ENCODE assay signal across 8 cellular contexts in genomic region chr17:44708401-44709263, GRCh38. TPM values are rescaled to one million over a fixed set of nuclear protein-coding genes. Genes with fewer than 3 reads are reported as not detected.
A peak's percentile ranks its signal among the peaks of the same experiment; 100 is the strongest.
DNase-seq lines count a peak whose midpoint lies in the region; ATAC-seq, FAIRE-seq and TF ChIP-seq lines count a peak whose summit lies in the region.

A gene with protein sequence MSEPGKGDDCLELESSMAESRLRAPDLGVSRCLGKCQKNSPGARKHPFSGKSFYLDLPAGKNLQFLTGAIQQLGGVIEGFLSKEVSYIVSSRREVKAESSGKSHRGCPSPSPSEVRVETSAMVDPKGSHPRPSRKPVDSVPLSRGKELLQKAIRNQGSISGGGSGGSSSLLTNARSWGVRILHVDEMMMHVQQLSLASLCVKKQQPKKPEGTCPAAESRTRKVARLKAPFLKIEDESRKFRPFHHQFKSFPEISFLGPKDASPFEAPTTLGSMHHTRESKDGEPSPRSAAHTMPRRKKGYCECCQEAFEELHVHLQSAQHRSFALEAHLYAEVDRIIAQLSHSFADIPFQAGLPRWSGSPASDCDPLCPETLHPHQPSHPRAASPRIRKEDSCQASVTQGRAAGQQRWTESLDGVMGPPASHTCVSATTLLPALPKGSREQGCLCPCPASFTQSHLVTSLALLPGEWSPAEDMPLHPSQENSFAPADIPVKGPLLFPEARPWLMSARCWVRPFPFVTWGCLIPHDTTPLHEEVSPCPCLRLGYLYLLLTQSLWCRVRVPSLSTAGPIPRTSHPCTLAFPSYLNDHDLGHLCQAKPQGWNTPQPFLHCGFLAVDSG (plus strand): TSS chr17:44708665. CDS start chr17:44708821, 156 bp downstream.

- TF ChIP-seq POLR2A in GM12892 (IDR thresholded peaks at IDR 0.05; ENCODE audit: low read depth, low read length), result peak; percentile 55; the same call in 1 of the 2 replicates

- WGBS in esophagus, 2 donors, result 0% methylated on average over 52 of the region's 52 CpGs

- H3K4me3 ChIP-seq in Jurkat, Clone E6-1 (ENCODE audit: low read length), result peak within 1 kb of the TSS; percentile 100
- H3K4me3 ChIP-seq in esophagus (ENCODE audit: low read depth in 1 of 2, low read length in 2 of 2), result peak within 1 kb of the TSS; percentile 77 to 92

- peak; percentile 92 for FAIRE-seq in GM12892 (lab: Jason Lieb, UNC)

- no peaks in the 10 kb centered on the region for H3K9me3 ChIP-seq in esophagus (ENCODE audit: control insufficient read depth in 2 of 2, insufficient read depth in 1 of 2, low read depth in 1 of 2, low read length in 1 of 2)

- H3K27ac ChIP-seq in esophagus (ENCODE audit: low read depth in 2 of 2, low read length in 1 of 2), result peak within 1 kb of the TSS; percentile 43 to 79

- no peak for ATAC-seq in HG02973 (IDR thresholded peaks at IDR 0.05; ENCODE audit: unreplicated experiment)

- DNase-seq in GM12892 (ENCODE audit: insufficient read length) (peak; percentile 79), OCI-M1 (lab: John Stamatoyannopoulos, UW) (peak; percentile 95), activated T-cell treated with anti-CD3 and anti-CD28 coated beads for 24 hours (ENCODE audit: low read depth) (peak; percentile 81), mucosa of gallbladder (ENCODE audit: low spot score) (peak; percentile 93)
- DNase-seq in Jurkat, Clone E6-1 (ENCODE audit: low read depth, low spot score), result peak; percentile 92
- peak; percentile 45 to 69 for DNase-seq in stimulated activated CD8-positive, alpha-beta memory T cell treated with anti-CD3 and anti-CD28 coated beads, Interleukin-4, amount 100 ng/mL, for 1 hour (ENCODE audit: low read depth in 2 of 2, low spot score in 1 of 2)

- no peaks in the 10 kb centered on the region for H3K36me3 ChIP-seq in esophagus (ENCODE audit: control insufficient read depth in 2 of 2, insufficient read depth in 2 of 2, low read length in 1 of 2)

- H3K4me1 ChIP-seq in esophagus (ENCODE audit: control insufficient read depth in 2 of 2, insufficient read depth in 2 of 2, low read length in 1 of 2), result peaks cover 7 to 10% of the 10 kb centered on the region in 2 donors

- H3K27me3 ChIP-seq in esophagus (ENCODE audit: control insufficient read depth in 1 of 2, insufficient read depth in 2 of 2, low read length in 2 of 2), result no peaks in the 10 kb centered on the region

RNA-seq across cellular contexts. Expression of the gene that starts here (rescaled TPM):
- polyA plus RNA-seq in GM12892 (2012; ENCODE audit: missing spikeins), result 8.3 TPM
- 30.2 TPM for polyA plus RNA-seq in Jurkat, Clone E6-1 (2012; ENCODE audit: insufficient read depth, insufficient read length)
- 1 to 10 TPM; 2.1 to 4.5 TPM for polyA plus RNA-seq in esophagus
- 8.9 TPM for total RNA-seq in mucosa of gallbladder
